Comparison of ENCODE assay signal across 8 cellular contexts in the genomic region with DNA sequence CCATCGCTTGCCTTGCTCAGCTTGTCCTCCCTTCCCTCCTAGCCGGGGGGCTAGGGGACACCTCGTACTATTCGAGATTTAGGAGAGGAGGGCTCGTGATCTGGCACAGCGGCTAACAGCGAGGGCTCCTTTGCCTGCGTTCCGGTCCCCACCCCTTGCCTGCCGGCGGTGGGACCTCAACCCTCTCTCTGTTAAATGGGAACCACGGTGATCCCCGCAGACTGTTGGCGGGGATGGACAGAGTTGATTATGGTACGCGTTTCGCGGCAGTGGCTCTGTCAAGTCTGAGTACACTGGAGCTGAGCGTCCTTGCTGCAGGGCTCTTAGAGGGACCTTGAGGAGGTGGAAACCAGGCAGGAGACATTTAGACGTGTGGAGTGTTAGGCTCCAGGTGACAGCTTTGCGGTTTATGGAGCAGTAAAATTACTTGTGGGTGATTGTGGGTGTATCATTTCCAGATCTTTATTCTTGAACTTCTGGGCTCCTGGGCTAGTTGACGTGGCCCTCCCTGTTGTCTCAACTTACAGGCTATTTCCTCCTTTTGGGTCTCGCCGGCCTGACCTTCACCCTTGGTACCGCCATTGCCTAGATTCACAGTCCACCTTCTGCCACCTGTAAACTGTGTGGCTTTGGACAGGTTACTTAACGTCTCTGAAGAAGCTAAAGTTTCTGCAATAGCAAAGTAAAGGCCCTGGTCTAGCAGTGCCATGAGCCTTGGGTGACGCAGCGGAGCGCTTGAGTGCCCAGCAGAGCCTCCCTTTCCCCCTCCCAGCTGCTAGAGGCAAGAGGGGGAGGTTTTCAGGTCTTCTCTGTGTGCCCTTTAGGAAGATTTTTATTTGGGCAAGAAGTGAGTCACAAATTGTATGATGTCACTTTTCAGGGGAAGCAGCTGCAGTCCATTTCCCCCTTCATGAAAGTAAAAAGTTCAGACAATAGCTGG. TPM values are rescaled to one million over a fixed set of nuclear protein-coding genes. Genes with fewer than 3 reads are reported as not detected.
DNase-seq lines count a peak whose midpoint lies in the region; ATAC-seq, FAIRE-seq and TF ChIP-seq lines count a peak whose summit lies in the region.

No MANE protein-coding gene starts in this region.

- peak overlapping the region; percentile 95 to 98 for H3K4me3 Mint-ChIP-seq in stimulated activated naive B cell treated with anti-CD40 and anti-IgM and Interleukin-4, amounts not matched to agents 10 μg/mL and 1 μg/mL and 100 μg/mL, for 72 hours

- DNase-seq in GM12892 (ENCODE audit: insufficient read length) (no peak), HCEC 1CT (peak; percentile 75), M059J (ENCODE audit: low read depth) (peak; percentile 87), lung microvascular endothelial cell (ENCODE audit: low read depth in 2 of 2) (peak; percentile 81 to 91), GM19238 (ENCODE audit: insufficient read length, low spot score) (no peak)
- peak; percentile 17 for DNase-seq in activated CD4-positive, alpha-beta T cell treated with anti-CD3 and anti-CD28 coated beads for 1 hour
- peak; percentile 16 for DNase-seq in effector CD4-positive, alpha-beta T cell
- peak; percentile 82 for DNase-seq in stimulated activated naive B cell treated with anti-CD40 and anti-IgM and Interleukin-4, amounts not matched to agents 10 μg/mL and 1 μg/mL and 100 μg/mL, for 72 hours

- FAIRE-seq in GM12892 (lab: Jason Lieb, UNC), result peak; percentile 70

- peaks cover 5 to 7% of the 10 kb centered on the region in 2 donors for H3K9me3 Mint-ChIP-seq in stimulated activated naive B cell treated with anti-CD40 and anti-IgM and Interleukin-4, amounts not matched to agents 10 μg/mL and 1 μg/mL and 100 μg/mL, for 72 hours

- peak overlapping the region; percentile 99 for H3K27ac Mint-ChIP-seq in stimulated activated naive B cell treated with anti-CD40 and anti-IgM and Interleukin-4, amounts not matched to agents 10 μg/mL and 1 μg/mL and 100 μg/mL, for 72 hours

- ATAC-seq in stimulated activated naive B cell treated with anti-CD40 and anti-IgM and Interleukin-4, amounts not matched to agents 10 μg/mL and 1 μg/mL and 100 μg/mL, for 72 hours (replicated peaks), result peak; percentile 69 to 72

- H3K36me3 Mint-ChIP-seq in stimulated activated naive B cell treated with anti-CD40 and anti-IgM and Interleukin-4, amounts not matched to agents 10 μg/mL and 1 μg/mL and 100 μg/mL, for 72 hours, result peaks cover 26 to 28% of the 10 kb centered on the region in 2 donors

- no peaks in the 10 kb centered on the region for H3K27me3 Mint-ChIP-seq in stimulated activated naive B cell treated with anti-CD40 and anti-IgM and Interleukin-4, amounts not matched to agents 10 μg/mL and 1 μg/mL and 100 μg/mL, for 72 hours

- peaks cover 38 to 65% of the 10 kb centered on the region in 2 donors for H3K4me1 Mint-ChIP-seq in stimulated activated naive B cell treated with anti-CD40 and anti-IgM and Interleukin-4, amounts not matched to agents 10 μg/mL and 1 μg/mL and 100 μg/mL, for 72 hours

- no peak; the same call in 1 of the 2 replicates for TF ChIP-seq POLR2A in GM12892 (IDR thresholded peaks at IDR 0.05; ENCODE audit: low read depth, low read length)

RNA-seq across cellular contexts. Expression of gene CASP7, which starts 0.7 kb away (rescaled TPM):
- polyA plus RNA-seq in GM12892 (2012; ENCODE audit: missing spikeins), result 20.4 TPM
- 53.8 and 61.0 TPM in 2 replicates for total RNA-seq in M059J (2014; rRNA removed; shearing (Covaris generic))
- 37.7 and 52.8 TPM in 2 replicates for total RNA-seq in lung microvascular endothelial cell

RNA-seq across cellular contexts. Expression of gene NRAP, which starts 16.6 kb away (rescaled TPM):
- polyA plus RNA-seq in GM12892 (2012; ENCODE audit: missing spikeins), result not detected
- total RNA-seq in M059J (2014; rRNA removed; shearing (Covaris generic)), result not detected in 2 replicates
- total RNA-seq in lung microvascular endothelial cell, result not detected in 2 replicates

Comparison
In these comparisons a context has a peak if more than half of its experiments do, and no peak if none do; other contexts are left out.
1. DNase-seq: peak in HCEC 1CT (single experiment), M059J (single experiment), activated CD4-positive, alpha-beta T cell treated with anti-CD3 and anti-CD28 coated beads for 1 hour (single experiment), effector CD4-positive, alpha-beta T cell (single experiment), lung microvascular endothelial cell (2 of 2) and stimulated activated naive B cell treated with anti-CD40 and anti-IgM and Interleukin-4, amounts not matched to agents 10 μg/mL and 1 μg/mL and 100 μg/mL, for 72 hours (single experiment); none in GM12892 (single experiment) and GM19238 (single experiment).